ENCODE assay signal across 1 cellular context in the genomic region with DNA sequence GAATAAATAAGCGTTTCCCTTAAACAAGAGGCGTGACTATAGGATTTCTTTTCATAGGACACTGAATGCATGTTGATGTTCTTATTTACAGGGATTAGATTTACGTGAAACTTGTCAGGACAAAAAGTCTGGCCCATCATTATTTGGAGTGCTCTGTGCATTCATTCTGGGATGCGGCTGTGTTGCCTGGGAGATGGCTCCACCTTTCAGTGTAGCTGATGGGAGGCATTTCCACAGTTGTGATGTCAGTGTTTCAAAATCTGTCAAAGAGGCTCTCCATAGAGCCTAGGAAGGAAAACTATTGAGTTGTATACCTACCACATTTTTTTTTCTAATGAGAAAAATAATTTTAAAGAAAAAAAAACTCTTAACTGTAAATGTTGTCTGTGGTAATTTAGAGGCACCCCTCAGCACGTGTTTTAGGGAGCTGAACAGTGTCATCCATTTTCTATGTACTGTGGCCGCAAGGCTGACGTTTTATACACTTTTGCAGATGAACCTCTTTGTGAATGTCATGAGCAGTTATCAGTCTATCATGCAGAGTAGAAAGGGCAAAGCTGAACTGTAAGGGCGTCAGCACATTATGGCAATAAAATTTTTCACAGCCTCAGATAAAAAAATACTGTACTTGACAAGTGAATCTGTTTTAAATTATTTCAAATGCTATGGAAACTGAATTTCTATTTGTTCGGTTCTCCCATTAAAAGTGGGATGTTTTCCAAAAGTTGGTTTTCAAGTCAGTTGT.
TF ChIP-seq lines count a peak whose summit lies in the region.

No MANE protein-coding gene starts in this region.

TF ChIP-seq in GM23338, 12 proteins besides CTCF, POLR2A, EP300 and RAD21 (continued from another document):
- TF ChIP-seq, protein P1, sequence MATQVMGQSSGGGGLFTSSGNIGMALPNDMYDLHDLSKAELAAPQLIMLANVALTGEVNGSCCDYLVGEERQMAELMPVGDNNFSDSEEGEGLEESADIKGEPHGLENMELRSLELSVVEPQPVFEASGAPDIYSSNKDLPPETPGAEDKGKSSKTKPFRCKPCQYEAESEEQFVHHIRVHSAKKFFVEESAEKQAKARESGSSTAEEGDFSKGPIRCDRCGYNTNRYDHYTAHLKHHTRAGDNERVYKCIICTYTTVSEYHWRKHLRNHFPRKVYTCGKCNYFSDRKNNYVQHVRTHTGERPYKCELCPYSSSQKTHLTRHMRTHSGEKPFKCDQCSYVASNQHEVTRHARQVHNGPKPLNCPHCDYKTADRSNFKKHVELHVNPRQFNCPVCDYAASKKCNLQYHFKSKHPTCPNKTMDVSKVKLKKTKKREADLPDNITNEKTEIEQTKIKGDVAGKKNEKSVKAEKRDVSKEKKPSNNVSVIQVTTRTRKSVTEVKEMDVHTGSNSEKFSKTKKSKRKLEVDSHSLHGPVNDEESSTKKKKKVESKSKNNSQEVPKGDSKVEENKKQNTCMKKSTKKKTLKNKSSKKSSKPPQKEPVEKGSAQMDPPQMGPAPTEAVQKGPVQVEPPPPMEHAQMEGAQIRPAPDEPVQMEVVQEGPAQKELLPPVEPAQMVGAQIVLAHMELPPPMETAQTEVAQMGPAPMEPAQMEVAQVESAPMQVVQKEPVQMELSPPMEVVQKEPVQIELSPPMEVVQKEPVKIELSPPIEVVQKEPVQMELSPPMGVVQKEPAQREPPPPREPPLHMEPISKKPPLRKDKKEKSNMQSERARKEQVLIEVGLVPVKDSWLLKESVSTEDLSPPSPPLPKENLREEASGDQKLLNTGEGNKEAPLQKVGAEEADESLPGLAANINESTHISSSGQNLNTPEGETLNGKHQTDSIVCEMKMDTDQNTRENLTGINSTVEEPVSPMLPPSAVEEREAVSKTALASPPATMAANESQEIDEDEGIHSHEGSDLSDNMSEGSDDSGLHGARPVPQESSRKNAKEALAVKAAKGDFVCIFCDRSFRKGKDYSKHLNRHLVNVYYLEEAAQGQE (IDR thresholded peaks at IDR 0.05; ENCODE audit: unreplicated experiment), result no peak
- TF ChIP-seq STAT1 (IDR thresholded peaks at IDR 0.05; ENCODE audit: unreplicated experiment) (no peak), CREB1 (CRISPR knock-in tag; IDR thresholded peaks at IDR 0.05; ENCODE audit: low read depth) (no peak), ZNF462 (CRISPR knock-in tag; IDR thresholded peaks at IDR 0.05) (no peak), POLR2AphosphoS5 (IDR thresholded peaks at IDR 0.05; ENCODE audit: low read depth) (no peak), ZNF331 (CRISPR knock-in tag; IDR thresholded peaks at IDR 0.05; ENCODE audit: low read depth) (no peak)
- TF ChIP-seq, protein P2, sequence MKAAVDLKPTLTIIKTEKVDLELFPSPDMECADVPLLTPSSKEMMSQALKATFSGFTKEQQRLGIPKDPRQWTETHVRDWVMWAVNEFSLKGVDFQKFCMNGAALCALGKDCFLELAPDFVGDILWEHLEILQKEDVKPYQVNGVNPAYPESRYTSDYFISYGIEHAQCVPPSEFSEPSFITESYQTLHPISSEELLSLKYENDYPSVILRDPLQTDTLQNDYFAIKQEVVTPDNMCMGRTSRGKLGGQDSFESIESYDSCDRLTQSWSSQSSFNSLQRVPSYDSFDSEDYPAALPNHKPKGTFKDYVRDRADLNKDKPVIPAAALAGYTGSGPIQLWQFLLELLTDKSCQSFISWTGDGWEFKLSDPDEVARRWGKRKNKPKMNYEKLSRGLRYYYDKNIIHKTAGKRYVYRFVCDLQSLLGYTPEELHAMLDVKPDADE (IDR thresholded peaks at IDR 0.05), result no peak
